8 cellular contexts compared by ENCODE assay signal in genomic region chr12:65948320-65949008, GRCh38.
A peak's percentile ranks its signal among the peaks of the same experiment; 100 is the strongest.
DNase-seq lines count a peak whose midpoint lies in the region; ATAC-seq, FAIRE-seq and TF ChIP-seq lines count a peak whose summit lies in the region.

No MANE protein-coding gene starts in this region.

- H3K27me3 ChIP-seq in ACC112 (ENCODE audit: insufficient read depth, low read length) (no peaks in the 10 kb centered on the region), endothelial cell of umbilical vein (ENCODE audit: control insufficient read depth in 2 of 2, insufficient read depth in 2 of 2, low read length in 2 of 2) (no peaks in the 10 kb centered on the region)

- intact Hi-C loops in endothelial cell of umbilical vein (cut with micrococcal nuclease) = loop anchor here (1.0 to 5.0 kb wide), 8 partner anchors 12 to 641 kb away; partner anchors contain the start of gene HMGA2

- TF ChIP-seq CTCF in endothelial cell of umbilical vein (IDR thresholded peaks at IDR 0.05; ENCODE audit: extremely low read depth in 1 of 2, insufficient read depth in 1 of 2, low read depth in 1 of 2, low read length in 2 of 2) (no peak), mesothelial cell of epicardium (IDR thresholded peaks at IDR 0.05; ENCODE audit: unreplicated experiment) (no peak)

- no peaks in the 10 kb centered on the region for H3K27me3 Mint-ChIP-seq in mesothelial cell of epicardium (ENCODE audit: low read depth)

- FAIRE-seq in endothelial cell of umbilical vein (lab: Jason Lieb, UNC) = peak; percentile 94

- H3K79me2 ChIP-seq in ACC112 (ENCODE audit: control insufficient read depth, insufficient read depth, low read length, unreplicated experiment) (peaks cover 72% of the 10 kb centered on the region), endothelial cell of umbilical vein (ENCODE audit: control insufficient read depth, insufficient read depth, low read length) (peaks cover 61% of the 10 kb centered on the region)

- H4K20me1 ChIP-seq in endothelial cell of umbilical vein (replicated peaks; ENCODE audit: control insufficient read depth, extremely low read depth, insufficient read depth, low read length) = no peaks in the 10 kb centered on the region

- H3K4me2 ChIP-seq in endothelial cell of umbilical vein (ENCODE audit: insufficient read depth, low read length) = peak overlapping the region; percentile 88

- peak overlapping the region; percentile 22 for H3K4me3 Mint-ChIP-seq in mesothelial cell of epicardium

- dilution Hi-C loops in endothelial cell of umbilical vein (cut with MboI; ENCODE audit: extremely low pct_ligation_motif_present, low sequenced_read_pairs) = no loop called here

- peak overlapping the region; percentile 97 for H3K27ac Mint-ChIP-seq in mesothelial cell of epicardium

- peak overlapping the region; percentile 74 for H3K9ac ChIP-seq in endothelial cell of umbilical vein (replicated peaks; ENCODE audit: extremely low read depth, insufficient read depth, low read length)

- H3K4me1 Mint-ChIP-seq in mesothelial cell of epicardium = peaks cover 50% of the 10 kb centered on the region

- H2AFZ ChIP-seq in ACC112 (ENCODE audit: low read length, unreplicated experiment) (no peak overlapping the region), endothelial cell of umbilical vein (ENCODE audit: low read depth, low read length) (no peak overlapping the region)

- BruUV-seq in endothelial cell of umbilical vein (replicated peaks; lab: Mats Ljungman, UMichigan) = TSS peak; percentile 87

- POLR2A ChIA-PET in endothelial cell of umbilical vein (lab: Charles Lee) = interaction anchor here (1.7 kb wide), 1 partner anchor 12 kb away, joined by 5 read pairs; no protein-coding TSS in a partner anchor

- H3K4me3 ChIP-seq in ACC112 (ENCODE audit: low read depth, low read length) (peak overlapping the region; percentile 55), endothelial cell of umbilical vein (replicated peaks in 1 of 3; ENCODE audit: insufficient read depth in 1 of 3, low read depth in 1 of 3, low read length in 3 of 3) (peak overlapping the region in 2 of 3 experiments; percentile 13 to 42)

- CTCF ChIA-PET in endothelial cell of umbilical vein (lab: Charles Lee) = interaction anchor here (0.7 to 2.5 kb wide), 13 partner anchors 8 to 123 kb away, joined by 3 to 18 read pairs (median 4); no protein-coding TSS in a partner anchor

- no peaks in the 10 kb centered on the region for H3K9me3 Mint-ChIP-seq in mesothelial cell of epicardium

- H3K9me1 ChIP-seq in endothelial cell of umbilical vein (replicated peaks; ENCODE audit: control insufficient read depth, extremely low read depth, insufficient read depth, low read length) = no peaks in the 10 kb centered on the region

- no peak for ATAC-seq in HG02678 (IDR thresholded peaks at IDR 0.05; ENCODE audit: unreplicated experiment)

- H3K9me3 ChIP-seq in endothelial cell of umbilical vein (replicated peaks; ENCODE audit: control insufficient read depth, insufficient read depth, low read length) = no peaks in the 10 kb centered on the region

- TF ChIP-seq POLR2A in endothelial cell of umbilical vein (IDR thresholded peaks at IDR 0.05; ENCODE audit: low read depth, low read length) = no peak

- DNase-seq in NCI-H1105 (lab: John Stamatoyannopoulos, UW) (peak; percentile 90), endothelial cell of umbilical vein (ENCODE audit: low read depth, low spot score) (peak; percentile 100), mesothelial cell of epicardium (ENCODE audit: low spot score in 2 of 2, unreplicated experiment in 2 of 2) (peak; percentile 40 to 67), KG1 (lab: John Stamatoyannopoulos, UW) (no peak), ecto neural progenitor cell (ENCODE audit: low spot score) (no peak)
- no peak for DNase-seq in activated CD8-positive, alpha-beta memory T cell treated with anti-CD3 and anti-CD28 coated beads for 24 hours

- H3K4me1 ChIP-seq in ACC112 (ENCODE audit: control insufficient read depth, insufficient read depth, low read length, unreplicated experiment) (peaks cover 94% of the 10 kb centered on the region), endothelial cell of umbilical vein (ENCODE audit: control insufficient read depth, extremely low read depth, insufficient read depth, low read length) (peaks cover 67% of the 10 kb centered on the region)

- H3K36me3 ChIP-seq in ACC112 (ENCODE audit: insufficient read depth, low read length) (peaks cover 2% of the 10 kb centered on the region; the same call in 1 of the 2 replicates), endothelial cell of umbilical vein (ENCODE audit: control insufficient read depth in 2 of 2, extremely low read depth in 1 of 2, insufficient read depth in 2 of 2, low read length in 2 of 2) (peaks cover 0 to 5% of the 10 kb centered on the region in 2 experiments)

- peaks cover 10% of the 10 kb centered on the region for H3K36me3 Mint-ChIP-seq in mesothelial cell of epicardium

- H3K27ac ChIP-seq in ACC112 (ENCODE audit: low read depth, low read length) = peak overlapping the region; percentile 99
- H3K27ac ChIP-seq in endothelial cell of umbilical vein (ENCODE audit: insufficient read depth, low read depth, low read length) = peak overlapping the region; percentile 96

TF ChIP-seq in endothelial cell of umbilical vein, 7 proteins besides CTCF, POLR2A, EP300 and RAD21:
- TF ChIP-seq GATA2 (IDR thresholded peaks at IDR 0.05; ENCODE audit: insufficient read depth, insufficient read length, low read depth, low read length) (peak; percentile 52), JUN (IDR thresholded peaks at IDR 0.05; ENCODE audit: borderline replicate concordance, insufficient read depth, insufficient read length, low read depth) (peak; percentile 83), MYC (IDR thresholded peaks at IDR 0.05; ENCODE audit: low read depth, low read length) (no peak), POLR2AphosphoS5 (IDR thresholded peaks at IDR 0.05; ENCODE audit: insufficient read depth, low read depth, low read length) (peak; percentile 72), MAX (IDR thresholded peaks at IDR 0.05; ENCODE audit: insufficient read depth, insufficient read length) (peak; percentile 43), EZH2 (IDR thresholded peaks at IDR 0.05; ENCODE audit: borderline replicate concordance, low read depth, low read length, severe bottlenecking) (no peak), FOS (IDR thresholded peaks at IDR 0.05; ENCODE audit: borderline replicate concordance, insufficient read depth, low read length) (peak; percentile 77)

Comparison
In these comparisons a context has a peak if more than half of its experiments do, and no peak if none do; other contexts are left out.
1. DNase-seq: peak in NCI-H1105 (single experiment), endothelial cell of umbilical vein (single experiment) and mesothelial cell of epicardium (2 of 2); none in KG1 (single experiment), ecto neural progenitor cell (single experiment) and activated CD8-positive, alpha-beta memory T cell treated with anti-CD3 and anti-CD28 coated beads for 24 hours (single experiment).